8 cellular contexts compared by ENCODE assay signal in the genomic region with DNA sequence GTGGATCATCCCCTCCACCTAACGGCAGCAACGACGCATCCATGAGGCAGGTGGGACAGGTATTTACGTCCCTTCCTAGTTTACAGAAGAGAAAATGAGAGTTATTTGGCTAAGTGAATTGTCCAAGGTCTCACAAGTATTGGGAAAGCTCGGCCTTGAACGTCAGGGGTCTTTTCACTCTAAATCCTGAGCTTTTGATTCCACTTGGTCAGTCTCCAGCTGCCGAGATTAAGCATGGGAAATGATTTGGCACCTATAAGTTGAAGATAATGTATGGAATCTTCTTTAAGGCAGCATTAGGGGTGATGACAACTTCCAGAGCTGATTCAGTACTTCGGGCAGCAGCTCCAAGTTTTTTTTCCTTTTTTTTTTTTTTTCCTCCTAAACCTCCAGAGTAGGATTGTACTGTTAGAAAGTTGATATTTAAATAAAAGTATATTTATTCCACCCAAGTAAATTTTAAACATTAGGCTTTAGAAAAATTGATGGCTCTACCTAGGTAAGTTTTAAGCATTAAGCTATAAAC. TPM values are rescaled to one million over a fixed set of nuclear protein-coding genes. Genes with fewer than 3 reads are reported as not detected.
DNase-seq lines count a peak whose midpoint lies in the region; ATAC-seq and TF ChIP-seq lines count a peak whose summit lies in the region.

No MANE protein-coding gene starts in this region.

- H3K4me3 ChIP-seq in WERI-Rb-1 (ENCODE audit: low read depth, low read length): peak overlapping the region; percentile 96
- peak overlapping the region; percentile 92 for H3K4me3 ChIP-seq in hepatocyte

- H3K36me3 Mint-ChIP-seq in stimulated activated naive B cell treated with anti-CD40 and anti-IgM and Interleukin-4, amounts not matched to agents 10 μg/mL and 1 μg/mL and 100 μg/mL, for 72 hours: no peaks in the 10 kb centered on the region

- TF ChIP-seq CTCF in WERI-Rb-1 (IDR thresholded peaks at IDR 0.05; ENCODE audit: low read depth, low read length) (no peak; the same call in 1 of the 2 replicates), hepatocyte (IDR thresholded peaks at IDR 0.05; ENCODE audit: poor library complexity) (no peak)

- H3K79me2 ChIP-seq in hepatocyte: peaks cover 3% of the 10 kb centered on the region

- peak overlapping the region; percentile 89 for H3K27ac ChIP-seq in WERI-Rb-1
- H3K27ac ChIP-seq in hepatocyte: no peak overlapping the region

- no peak for ATAC-seq in stimulated activated naive B cell treated with anti-CD40 and anti-IgM and Interleukin-4, amounts not matched to agents 10 μg/mL and 1 μg/mL and 100 μg/mL, for 72 hours (replicated peaks)
- ATAC-seq in HG02642 (IDR thresholded peaks at IDR 0.05; ENCODE audit: poor library complexity, unreplicated experiment): no peak
- ATAC-seq in activated CD4-positive, CD25-positive, alpha-beta regulatory T cell treated with anti-CD3 and anti-CD28 coated beads, Interleukin-2, amount 50 U/mL, for 24 hours: no peak

- H3K27me3 ChIP-seq in WERI-Rb-1 (ENCODE audit: insufficient read depth, low read depth, severe bottlenecking) (no peaks in the 10 kb centered on the region), hepatocyte (no peaks in the 10 kb centered on the region)

- H3K4me2 ChIP-seq in hepatocyte: peak overlapping the region; percentile 85

- H4K20me1 ChIP-seq in hepatocyte (ENCODE audit: insufficient read depth, poor library complexity, severe bottlenecking): no peaks in the 10 kb centered on the region

- DNase-seq in NCI-H1105 treated with DMSO at 0.1 percent for 48 hours (lab: John Stamatoyannopoulos, UW) (peak; percentile 21), NCI-H1105 (lab: John Stamatoyannopoulos, UW) (no peak), WERI-Rb-1 (no peak), hepatocyte (ENCODE audit: low spot score) (no peak), epidermal melanocyte (ENCODE audit: insufficient read length, low spot score) (no peak)
- DNase-seq in stimulated activated naive B cell treated with anti-CD40 and anti-IgM and Interleukin-4, amounts not matched to agents 10 μg/mL and 1 μg/mL and 100 μg/mL, for 72 hours: no peak

- peak overlapping the region; percentile 31 for H3K27ac Mint-ChIP-seq in stimulated activated naive B cell treated with anti-CD40 and anti-IgM and Interleukin-4, amounts not matched to agents 10 μg/mL and 1 μg/mL and 100 μg/mL, for 72 hours

- H3K36me3 ChIP-seq in WERI-Rb-1 (peaks cover 8% of the 10 kb centered on the region), hepatocyte (replicated peaks; ENCODE audit: insufficient read depth, low read depth) (no peaks in the 10 kb centered on the region)

- H3K9me3 ChIP-seq in WERI-Rb-1 (ENCODE audit: severe bottlenecking): no peaks in the 10 kb centered on the region
- H3K9me3 ChIP-seq in hepatocyte (ENCODE audit: low read depth): no peaks in the 10 kb centered on the region

- peaks cover 11% of the 10 kb centered on the region for H3K4me1 ChIP-seq in hepatocyte (ENCODE audit: insufficient read depth)

- no peaks in the 10 kb centered on the region for H3K27me3 Mint-ChIP-seq in stimulated activated naive B cell treated with anti-CD40 and anti-IgM and Interleukin-4, amounts not matched to agents 10 μg/mL and 1 μg/mL and 100 μg/mL, for 72 hours

- H3K9me2 ChIP-seq in hepatocyte (replicated peaks; ENCODE audit: insufficient read depth): no peaks in the 10 kb centered on the region

- peaks cover 4 to 27% of the 10 kb centered on the region in 2 donors for H3K4me1 Mint-ChIP-seq in stimulated activated naive B cell treated with anti-CD40 and anti-IgM and Interleukin-4, amounts not matched to agents 10 μg/mL and 1 μg/mL and 100 μg/mL, for 72 hours

- H3K4me3 Mint-ChIP-seq in stimulated activated naive B cell treated with anti-CD40 and anti-IgM and Interleukin-4, amounts not matched to agents 10 μg/mL and 1 μg/mL and 100 μg/mL, for 72 hours: peak overlapping the region; percentile 90 to 93

- H3K9me3 Mint-ChIP-seq in stimulated activated naive B cell treated with anti-CD40 and anti-IgM and Interleukin-4, amounts not matched to agents 10 μg/mL and 1 μg/mL and 100 μg/mL, for 72 hours: no peaks in the 10 kb centered on the region

- H2AFZ ChIP-seq in hepatocyte: peak overlapping the region; percentile 98

- WGBS in hepatocyte (ENCODE audit: low lambda C conversion rate, missing lambda C conversion rate): 7% methylated on average over 8 of the region's 8 CpGs

RNA-seq across cellular contexts. Expression of a gene that starts 0.7 kb away (rescaled TPM):
- 4.0 and 4.1 TPM in 2 replicates for total RNA-seq in hepatocyte
- polyA plus RNA-seq in hepatocyte: 0.66 and 0.85 TPM in 2 replicates

RNA-seq across cellular contexts. Expression of a gene that starts 44.9 kb away (rescaled TPM):
- 30.1 and 35.6 TPM in 2 replicates for total RNA-seq in hepatocyte
- 79.7 and 89.5 TPM in 2 replicates for polyA plus RNA-seq in hepatocyte

RNA-seq across cellular contexts. Expression of a gene that starts 58.5 kb away (rescaled TPM):
- 1.5 TPM in 1 of 2 replicates, not detected in the other for total RNA-seq in hepatocyte
- polyA plus RNA-seq in hepatocyte: 0.37 and 0.72 TPM in 2 replicates
